Comparison of ENCODE assay signal across 1 cellular context in the genomic region with DNA sequence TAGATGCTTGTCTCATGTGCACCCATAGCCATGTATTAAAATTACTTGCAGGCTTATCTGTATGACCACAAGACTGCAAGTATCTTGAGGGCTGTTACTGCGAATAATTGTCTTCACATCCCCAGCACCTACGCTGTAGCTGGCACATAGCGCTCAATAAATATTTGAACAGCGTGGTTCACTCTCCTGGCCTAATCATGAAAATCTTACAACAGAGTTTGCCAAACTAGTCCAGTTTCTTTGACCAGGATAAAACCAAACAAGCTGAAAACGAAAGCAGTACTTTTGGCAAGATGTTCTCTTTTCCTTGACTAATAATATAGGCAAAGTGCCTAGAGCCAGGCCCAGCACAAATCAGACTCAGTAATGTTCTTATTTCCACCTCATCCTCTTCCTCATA.
TF ChIP-seq lines count a peak whose summit lies in the region.

No MANE protein-coding gene starts in this region.

TF ChIP-seq in HepG2, 621 proteins besides CTCF, POLR2A, EP300 and RAD21 (continued from another document):
- TF ChIP-seq, protein P1, sequence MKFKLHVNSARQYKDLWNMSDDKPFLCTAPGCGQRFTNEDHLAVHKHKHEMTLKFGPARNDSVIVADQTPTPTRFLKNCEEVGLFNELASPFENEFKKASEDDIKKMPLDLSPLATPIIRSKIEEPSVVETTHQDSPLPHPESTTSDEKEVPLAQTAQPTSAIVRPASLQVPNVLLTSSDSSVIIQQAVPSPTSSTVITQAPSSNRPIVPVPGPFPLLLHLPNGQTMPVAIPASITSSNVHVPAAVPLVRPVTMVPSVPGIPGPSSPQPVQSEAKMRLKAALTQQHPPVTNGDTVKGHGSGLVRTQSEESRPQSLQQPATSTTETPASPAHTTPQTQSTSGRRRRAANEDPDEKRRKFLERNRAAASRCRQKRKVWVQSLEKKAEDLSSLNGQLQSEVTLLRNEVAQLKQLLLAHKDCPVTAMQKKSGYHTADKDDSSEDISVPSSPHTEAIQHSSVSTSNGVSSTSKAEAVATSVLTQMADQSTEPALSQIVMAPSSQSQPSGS (CRISPR knock-in tag; IDR thresholded peaks at IDR 0.05), result no peak
- TF ChIP-seq XRCC5 (optimal IDR thresholded peaks at IDR 0.05; ENCODE audit: low read length) (no peak), NR1H2 (CRISPR knock-in tag; IDR thresholded peaks at IDR 0.05; ENCODE audit: borderline replicate concordance, low read depth) (no peak)
